1 cellular context compared by ENCODE assay signal in the genomic region with DNA sequence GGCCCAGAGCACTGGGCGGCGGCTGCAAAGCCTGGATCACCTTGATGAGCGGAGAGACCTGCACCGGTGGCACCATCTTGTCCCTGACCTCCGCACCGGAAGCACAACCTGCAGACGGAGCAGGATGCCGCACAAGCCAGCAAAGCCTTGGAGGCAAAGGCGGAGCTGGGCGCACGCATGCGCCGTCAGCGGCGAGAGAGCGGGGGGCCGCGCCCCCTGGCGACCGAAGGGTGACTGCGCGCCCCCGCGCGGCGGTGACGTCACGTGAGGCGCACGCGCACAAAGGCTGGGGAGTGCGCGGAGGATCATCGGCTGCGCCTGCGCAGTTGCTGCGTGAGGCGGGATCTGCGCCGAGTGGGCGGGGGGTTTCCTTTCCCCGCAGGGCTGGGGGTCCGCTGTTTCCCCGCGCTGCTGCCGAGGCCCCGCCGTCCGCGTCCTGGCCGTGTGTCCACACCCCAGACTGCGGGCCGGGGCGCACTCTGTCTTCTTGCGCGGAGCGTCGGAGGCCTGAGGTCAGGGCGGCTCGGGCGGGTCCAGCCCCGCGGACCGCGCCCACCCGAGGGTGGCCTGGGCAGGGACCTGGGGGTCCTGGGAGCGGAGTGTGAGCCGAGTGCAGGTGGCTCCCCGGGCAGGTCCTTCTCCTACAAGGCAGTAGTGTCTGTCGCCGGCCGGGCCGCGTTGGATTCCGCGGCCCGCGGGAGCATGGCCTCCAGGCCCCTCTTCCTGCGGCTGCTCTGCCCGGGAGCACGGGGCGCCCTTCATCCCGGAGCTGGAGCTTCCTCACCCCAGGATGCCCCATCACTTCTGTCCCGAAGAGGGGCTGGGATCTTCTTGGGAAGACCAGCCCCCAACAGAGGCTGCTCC.
A peak's percentile ranks its signal among the peaks of the same experiment; 100 is the strongest.
TF ChIP-seq lines count a peak whose summit lies in the region.

A gene with protein sequence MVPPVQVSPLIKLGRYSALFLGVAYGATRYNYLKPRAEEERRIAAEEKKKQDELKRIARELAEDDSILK (minus strand): TSS at position 105 of the 864 bp plus-strand sequence. CDS start 29 bp downstream, at position 76.
A gene with protein sequence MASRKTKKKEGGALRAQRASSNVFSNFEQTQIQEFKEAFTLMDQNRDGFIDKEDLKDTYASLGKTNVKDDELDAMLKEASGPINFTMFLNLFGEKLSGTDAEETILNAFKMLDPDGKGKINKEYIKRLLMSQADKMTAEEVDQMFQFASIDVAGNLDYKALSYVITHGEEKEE (plus strand): TSS at position 371 of the 864 bp plus-strand sequence. CDS start 3,485 bp downstream, outside the sequence.

TF ChIP-seq in HepG2, 621 proteins besides CTCF, POLR2A, EP300 and RAD21 (continued from another document and continues in another):
- TF ChIP-seq ZNF512B (CRISPR knock-in tag; IDR thresholded peaks at IDR 0.05; ENCODE audit: borderline replicate concordance) (0 out of 2 replicates have a peak, but pooled peaks have one; percentile 66), KDM1A (CRISPR knock-in tag; IDR thresholded peaks at IDR 0.05) (no peak), HIC2 (CRISPR knock-in tag; IDR thresholded peaks at IDR 0.05; ENCODE audit: low read depth) (no peak), MIER2 (CRISPR knock-in tag; IDR thresholded peaks at IDR 0.05) (no peak), ZNF747 (CRISPR knock-in tag; IDR thresholded peaks at IDR 0.05; ENCODE audit: borderline replicate concordance) (peak; percentile 53), HOMEZ (CRISPR knock-in tag; IDR thresholded peaks at IDR 0.05; ENCODE audit: low read depth) (no peak), ZNF333 (CRISPR knock-in tag; IDR thresholded peaks at IDR 0.05; ENCODE audit: borderline replicate concordance) (peak; percentile 74; the same call in 1 of the 2 replicates), ZHX2 (IDR thresholded peaks at IDR 0.05; ENCODE audit: low read depth) (peak; percentile 85), ZHX2 (CRISPR knock-in tag; IDR thresholded peaks at IDR 0.05; ENCODE audit: borderline replicate concordance) (no peak), MIER3 (CRISPR knock-in tag; IDR thresholded peaks at IDR 0.05; ENCODE audit: borderline replicate concordance) (peak; percentile 52; the same call in 1 of the 2 replicates), ZNF280D (CRISPR knock-in tag; IDR thresholded peaks at IDR 0.05) (0 out of 2 replicates have a peak, but pooled peaks have one; percentile 70), ZNF777 (CRISPR knock-in tag; IDR thresholded peaks at IDR 0.05) (no peak), POLR2G (IDR thresholded peaks at IDR 0.05; ENCODE audit: low read depth, low read length) (peak; percentile 67), ARHGAP35 (CRISPR knock-in tag; IDR thresholded peaks at IDR 0.05; ENCODE audit: borderline replicate concordance) (0 out of 2 replicates have a peak, but pooled peaks have one; percentile 23), HNF4G (IDR thresholded peaks at IDR 0.05; ENCODE audit: borderline replicate concordance, low read depth, low read length) (peak; percentile 22; the same call in 1 of the 2 replicates), HNF4G (CRISPR knock-in tag; IDR thresholded peaks at IDR 0.05; ENCODE audit: borderline replicate concordance, low read depth) (no peak), ZSCAN22 (CRISPR knock-in tag; IDR thresholded peaks at IDR 0.05) (no peak), PPARG (CRISPR knock-in tag; conservative IDR thresholded peaks at IDR 0.05) (no peak; the same call in 1 of the 2 replicates), ZMAT3 (CRISPR knock-in tag; conservative IDR thresholded peaks at IDR 0.05) (peak; percentile 3; the same call in 1 of the 2 replicates), LCORL (IDR thresholded peaks at IDR 0.05) (no peak), LCORL (CRISPR knock-in tag; IDR thresholded peaks at IDR 0.05) (peak; percentile 61; the same call in 1 of the 2 replicates), CREM (IDR thresholded peaks at IDR 0.05) (peak; percentile 49; the same call in 1 of the 2 replicates), CREM (CRISPR knock-in tag; IDR thresholded peaks at IDR 0.05) (peak; percentile 32; the same call in 1 of the 2 replicates), ZSCAN31 (CRISPR knock-in tag; IDR thresholded peaks at IDR 0.05; ENCODE audit: low read depth) (no peak), KLF9 (CRISPR knock-in tag; IDR thresholded peaks at IDR 0.05; ENCODE audit: low read depth) (no peak), MED13 (CRISPR knock-in tag; IDR thresholded peaks at IDR 0.05) (no peak), DMAP1 (CRISPR knock-in tag; IDR thresholded peaks at IDR 0.05) (peak; percentile 58; the same call in 1 of the 2 replicates), ZBTB44 (CRISPR knock-in tag; IDR thresholded peaks at IDR 0.05) (no peak), CEBPG (CRISPR knock-in tag; IDR thresholded peaks at IDR 0.05) (no peak), ZNF709 (CRISPR knock-in tag; IDR thresholded peaks at IDR 0.05) (peak; percentile 89)
- TF ChIP-seq, protein P1, sequence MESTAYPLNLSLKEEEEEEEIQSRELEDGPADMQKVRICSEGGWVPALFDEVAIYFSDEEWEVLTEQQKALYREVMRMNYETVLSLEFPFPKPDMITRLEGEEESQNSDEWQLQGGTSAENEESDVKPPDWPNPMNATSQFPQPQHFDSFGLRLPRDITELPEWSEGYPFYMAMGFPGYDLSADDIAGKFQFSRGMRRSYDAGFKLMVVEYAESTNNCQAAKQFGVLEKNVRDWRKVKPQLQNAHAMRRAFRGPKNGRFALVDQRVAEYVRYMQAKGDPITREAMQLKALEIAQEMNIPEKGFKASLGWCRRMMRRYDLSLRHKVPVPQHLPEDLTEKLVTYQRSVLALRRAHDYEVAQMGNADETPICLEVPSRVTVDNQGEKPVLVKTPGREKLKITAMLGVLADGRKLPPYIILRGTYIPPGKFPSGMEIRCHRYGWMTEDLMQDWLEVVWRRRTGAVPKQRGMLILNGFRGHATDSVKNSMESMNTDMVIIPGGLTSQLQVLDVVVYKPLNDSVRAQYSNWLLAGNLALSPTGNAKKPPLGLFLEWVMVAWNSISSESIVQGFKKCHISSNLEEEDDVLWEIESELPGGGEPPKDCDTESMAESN (CRISPR knock-in tag; conservative IDR thresholded peaks at IDR 0.05), result peak; percentile 15; the same call in 1 of the 2 replicates
